ENCODE assay signal across 9 cellular contexts in genomic region chr3:50673937-50674336, GRCh38. TPM values are rescaled to one million over a fixed set of nuclear protein-coding genes. Genes with fewer than 3 reads are reported as not detected.
DNase-seq lines count a peak whose midpoint lies in the region; ATAC-seq and TF ChIP-seq lines count a peak whose summit lies in the region.
"Had no signal": no experiment of that assay in that cellular context is flagged by ENCODE, and none has a peak within 500 bp of the region (broad histone marks: within the 10 kb centered on the region; RNA-seq: fewer than 3 reads in every experiment).

No MANE protein-coding gene starts in this region.

- H3T11ph ChIP-seq in H9 (ENCODE audit: low read length): no peak overlapping the region

- H3K27ac Mint-ChIP-seq in H9: no peak overlapping the region
- H3K27ac Mint-ChIP-seq in activated naive CD8-positive, alpha-beta T cell: peak overlapping the region; percentile 58
- H3K27ac Mint-ChIP-seq in naive thymus-derived CD4-positive, alpha-beta T cell: peak overlapping the region in 4 of 9 donors; percentile 4 to 58 (median 20)

- H3K4me1 ChIP-seq in H9 (ENCODE audit: insufficient read depth, low read length): no peaks in the 10 kb centered on the region
- H3K4me1 ChIP-seq in naive thymus-derived CD4-positive, alpha-beta T cell (ENCODE audit: control insufficient read depth in 2 of 2, insufficient read depth in 2 of 2, low read length in 2 of 2): no peaks in the 10 kb centered on the region

- no peak overlapping the region for H2BK120ac ChIP-seq in H9 (ENCODE audit: low read depth, low read length, poor library complexity, severe bottlenecking)

- H3K79me2 ChIP-seq in H9 (ENCODE audit: insufficient read depth, low read length): no peaks in the 10 kb centered on the region

- H3K4me3 Mint-ChIP-seq in H9: peak overlapping the region; percentile 48 to 72
- H3K4me3 Mint-ChIP-seq in activated naive CD8-positive, alpha-beta T cell: peak overlapping the region; percentile 82
- peak overlapping the region; percentile 57 to 86 (median 78) for H3K4me3 Mint-ChIP-seq in naive thymus-derived CD4-positive, alpha-beta T cell

- peaks cover 31% of the 10 kb centered on the region for H3K27me3 Mint-ChIP-seq in H9 (ENCODE audit: low read depth)
- H3K27me3 Mint-ChIP-seq in activated naive CD8-positive, alpha-beta T cell: peaks cover 21% of the 10 kb centered on the region
- H3K27me3 Mint-ChIP-seq in naive thymus-derived CD4-positive, alpha-beta T cell: peaks cover 17 to 65% (median 29%) of the 10 kb centered on the region in 5 donors

- H4K8ac ChIP-seq in H9 (replicated peaks; ENCODE audit: insufficient read length, low read depth, low read length): no peak overlapping the region

- H3K4me3 ChIP-seq in naive thymus-derived CD4-positive, alpha-beta T cell (ENCODE audit: low read length): no peak overlapping the region

- no peak overlapping the region for H3K14ac ChIP-seq in H9 (ENCODE audit: insufficient read depth, low read length)

- H3K4me1 Mint-ChIP-seq in H9: peaks cover 35 to 37% of the 10 kb centered on the region in 2 experiments
- peaks cover 12% of the 10 kb centered on the region for H3K4me1 Mint-ChIP-seq in activated naive CD8-positive, alpha-beta T cell (ENCODE audit: low read depth)
- peaks cover 4 to 10% (median 6%) of the 10 kb centered on the region in 7 donors for H3K4me1 Mint-ChIP-seq in naive thymus-derived CD4-positive, alpha-beta T cell

- H3K18ac ChIP-seq in H9 (ENCODE audit: insufficient read length, low read depth, low read length): no peak overlapping the region

- H3K9me3 Mint-ChIP-seq in H9: no peaks in the 10 kb centered on the region
- H3K9me3 Mint-ChIP-seq in activated naive CD8-positive, alpha-beta T cell (ENCODE audit: low read depth): no peaks in the 10 kb centered on the region
- H3K9me3 Mint-ChIP-seq in naive thymus-derived CD4-positive, alpha-beta T cell: no peaks in the 10 kb centered on the region

- peaks cover 4% of the 10 kb centered on the region for H3K23me2 ChIP-seq in H9 (ENCODE audit: insufficient read length, low read depth, low read length, poor library complexity, severe bottlenecking)

- no peak overlapping the region for H2BK5ac ChIP-seq in H9 (ENCODE audit: insufficient read length, low read length)

- peaks cover 3% of the 10 kb centered on the region; the same call in 1 of the 2 replicates for H3K27me3 ChIP-seq in H9 (ENCODE audit: insufficient read depth, low read length)
- H3K27me3 ChIP-seq in naive thymus-derived CD4-positive, alpha-beta T cell (ENCODE audit: control insufficient read depth in 2 of 2, insufficient read depth in 2 of 2, low read length in 2 of 2): peaks cover 0 to 3% of the 10 kb centered on the region in 2 donors

- H2BK15ac ChIP-seq in H9 (ENCODE audit: low read depth, low read length): no peak overlapping the region

- H4K5ac ChIP-seq in H9 (ENCODE audit: insufficient read length, low read depth, low read length): no peak overlapping the region

- H3K27ac ChIP-seq in H9 (ENCODE audit: insufficient read length, low read depth, low read length): no peak overlapping the region
- no peak overlapping the region for H3K27ac ChIP-seq in naive thymus-derived CD4-positive, alpha-beta T cell (ENCODE audit: low read depth, low read length)
- H3K27ac ChIP-seq: gastrocnemius medialis, KMS-11 had no signal

- WGBS in H9 (ENCODE audit: extremely low coverage, insufficient read length, low lambda C conversion rate): no CpG with 5 or more reads among the region's 3 CpGs

- H2BK12ac ChIP-seq in H9 (ENCODE audit: insufficient read length, low read depth, low read length): no peak overlapping the region

- H3K9ac ChIP-seq in H9 (ENCODE audit: extremely low read depth, insufficient read length, low read length): no peak overlapping the region
- H3K9ac ChIP-seq: KMS-11 had no signal

- ATAC-seq in naive thymus-derived CD4-positive, alpha-beta T cell: no peak
- no peak for ATAC-seq in GM21528 (IDR thresholded peaks at IDR 0.05; ENCODE audit: low FRiP score, unreplicated experiment)
- no peak for ATAC-seq in HG03280 (IDR thresholded peaks at IDR 0.05; ENCODE audit: unreplicated experiment)

- H3K79me1 ChIP-seq in H9 (ENCODE audit: insufficient read depth, low read depth, low read length, poor library complexity, severe bottlenecking): no peaks in the 10 kb centered on the region

- TF ChIP-seq CTCF in H9 (conservative IDR thresholded peaks at IDR 0.05): no peak

- no peaks in the 10 kb centered on the region for H3K36me3 ChIP-seq in naive thymus-derived CD4-positive, alpha-beta T cell (ENCODE audit: control insufficient read depth in 2 of 3, insufficient read depth in 3 of 3, low read length in 3 of 3)
- H3K36me3 ChIP-seq: gastrocnemius medialis had no signal

- H2BK20ac ChIP-seq in H9 (ENCODE audit: low read depth, low read length, poor library complexity, severe bottlenecking): no peak overlapping the region

- no peak overlapping the region for H2AK5ac ChIP-seq in H9 (ENCODE audit: insufficient read length, low read length)

- no peak overlapping the region for H4K91ac ChIP-seq in H9 (ENCODE audit: insufficient read length, low read depth, low read length)

- H3K23ac ChIP-seq in H9 (ENCODE audit: insufficient read length, low read depth, low read length): no peak overlapping the region

- no peak overlapping the region for H2AFZ ChIP-seq in H9 (ENCODE audit: low read length)

- CTCF ChIA-PET in naive thymus-derived CD4-positive, alpha-beta T cell (lab: Charles Lee): interaction anchor here (0.5 to 1.7 kb wide), 7 partner anchors 11 to 663 kb away, joined by 3 to 5 read pairs (median 3); no protein-coding TSS in a partner anchor

- H3K9me3 ChIP-seq in H9 (ENCODE audit: control insufficient read depth, low read depth, low read length): no peaks in the 10 kb centered on the region
- H3K9me3 ChIP-seq in naive thymus-derived CD4-positive, alpha-beta T cell (ENCODE audit: control insufficient read depth in 2 of 3, low read length in 3 of 3): no peaks in the 10 kb centered on the region
- H3K9me3 ChIP-seq: gastrocnemius medialis had no signal

- H3K56ac ChIP-seq in H9 (ENCODE audit: insufficient read length, low read depth, low read length): no peak overlapping the region

- intact Hi-C loops in naive thymus-derived CD4-positive, alpha-beta T cell (cut with micrococcal nuclease): loop anchor here (1.0 to 10.0 kb wide), 4 partner anchors 56 to 699 kb away; no protein-coding TSS in a partner anchor

- DNase-seq in CD1c-positive myeloid dendritic cell (ENCODE audit: extremely low spot score): peak; percentile 73
- no peak for DNase-seq in H9
- no peak for DNase-seq in naive thymus-derived CD4-positive, alpha-beta T cell
- DNase-seq in islet precursor cell: no peak
- DNase-seq: gastrocnemius medialis had no signal

- no peaks in the 10 kb centered on the region for H4K20me1 ChIP-seq in H9 (ENCODE audit: control insufficient read depth, insufficient read depth, insufficient read length)

- no peaks in the 10 kb centered on the region; a peak in 1 of 7 replicates for H3K36me3 Mint-ChIP-seq in H9 (ENCODE audit: insufficient read depth in 1 of 3, low read depth in 3 of 3)
- H3K36me3 Mint-ChIP-seq in activated naive CD8-positive, alpha-beta T cell: no peaks in the 10 kb centered on the region
- H3K36me3 Mint-ChIP-seq in naive thymus-derived CD4-positive, alpha-beta T cell: no peaks in the 10 kb centered on the region

- no peak overlapping the region for H3K4ac ChIP-seq in H9 (ENCODE audit: low read depth, low read length)

- peak overlapping the region; percentile 66 for H3K4me2 ChIP-seq in H9 (ENCODE audit: insufficient read depth, insufficient read length, low read length)

- POLR2A ChIA-PET in naive thymus-derived CD4-positive, alpha-beta T cell (lab: Charles Lee): no interaction called here

RNA-seq across cellular contexts. Expression of gene DOCK3, which starts 0.8 kb away (rescaled TPM):
- 7.0 and 8.3 TPM in 2 replicates for total RNA-seq in H9 (2021)
- 1 to 10 TPM; 1.5 to 2.9 (median 1.9) TPM for total RNA-seq in naive thymus-derived CD4-positive, alpha-beta T cell
- under 1 TPM; 0.19 to 0.26 TPM for polyA plus RNA-seq in naive thymus-derived CD4-positive, alpha-beta T cell

RNA-seq across cellular contexts. Expression of gene MAPKAPK3, which starts 57.0 kb away (rescaled TPM):
- total RNA-seq in H9 (2021): 57.0 and 57.9 TPM in 2 replicates
- total RNA-seq in naive thymus-derived CD4-positive, alpha-beta T cell: 100 to 1,000 TPM in 1 of 5 experiments, 10 to 100 TPM in 4; 26.7 to 196 (median 37.7) TPM
- 10 to 100 TPM; 53.4 to 54.1 TPM for polyA plus RNA-seq in naive thymus-derived CD4-positive, alpha-beta T cell
